8 cellular contexts compared by ENCODE assay signal in genomic region chr1:15620155-15620545, GRCh38. TPM values are rescaled to one million over a fixed set of nuclear protein-coding genes. Genes with fewer than 3 reads are reported as not detected.
DNase-seq lines count a peak whose midpoint lies in the region; ATAC-seq and TF ChIP-seq lines count a peak whose summit lies in the region.

No MANE protein-coding gene starts in this region.

- H3K27me3 ChIP-seq in HCT116 (ENCODE audit: insufficient read depth, low read length) = no peaks in the 10 kb centered on the region

- peaks cover 8% of the 10 kb centered on the region; the same call in 1 of the 2 replicates for H4K20me1 ChIP-seq in HCT116 (ENCODE audit: insufficient read depth)

- RAD21 ChIA-PET in HCT116 (lab: Charles Lee; ENCODE audit: low non-redundant PET in 1 of 2, low total read pairs in 2 of 2, uncharacterized antibody in 2 of 2, unreplicated experiment in 2 of 2) = no interaction called here

- no TSS peak for BruUV-seq in HCT116 (replicated peaks; lab: Mats Ljungman, UMichigan)

- peak overlapping the region; percentile 10 for H3K4me3 Mint-ChIP-seq in activated naive CD8-positive, alpha-beta T cell treated with anti-CD3 and anti-CD28 coated beads for 36 hours

- peak overlapping the region; percentile 10 for H3K4me2 ChIP-seq in HCT116 (ENCODE audit: low read length)

- no peaks in the 10 kb centered on the region for H3K9me3 ChIP-seq in HCT116 (ENCODE audit: control insufficient read depth in 1 of 2, insufficient read depth in 1 of 2, low read depth in 1 of 2, low read length in 2 of 2)

- TF ChIP-seq CTCF in 22Rv1 (IDR thresholded peaks at IDR 0.05) = no peak
- no peak for TF ChIP-seq CTCF in HCT116 (IDR thresholded peaks at IDR 0.05 in 2 of 3, conservative IDR thresholded peaks at IDR 0.05 in 1 of 3; ENCODE audit: borderline replicate concordance in 1 of 3, insufficient read depth in 1 of 3, low read depth in 2 of 3, low read length in 2 of 3)

- ATAC-seq in HCT116 = no peak
- no peak for ATAC-seq in GM18858 (IDR thresholded peaks at IDR 0.05; ENCODE audit: unreplicated experiment)
- ATAC-seq in GM18505 (IDR thresholded peaks at IDR 0.05; ENCODE audit: unreplicated experiment) = no peak

- H3K9me2 ChIP-seq in HCT116 (ENCODE audit: insufficient read depth) = no peaks in the 10 kb centered on the region

- peaks cover 0 to 13% of the 10 kb centered on the region in 2 experiments; a peak in 1 of 4 replicates for H3K36me3 ChIP-seq in HCT116 (ENCODE audit: control insufficient read depth in 1 of 2, insufficient read depth in 2 of 2, low read length in 2 of 2)

- H3K4me3 ChIP-seq in HCT116 (replicated peaks in 1 of 2; ENCODE audit: low read depth in 1 of 2, low read length in 2 of 2) = no peak overlapping the region

- peaks cover 78% of the 10 kb centered on the region for H3K79me2 ChIP-seq in HCT116 (ENCODE audit: insufficient read depth, low read length)

- H2AFZ ChIP-seq in HCT116 (ENCODE audit: low read depth, low read length, poor library complexity, severe bottlenecking) = no peak overlapping the region

- DNase-seq in HCT116 (ENCODE audit: low read depth, low spot score) (no peak), kidney tubule cell (ENCODE audit: low spot score) (peak; percentile 72), mesenteric fat pad (ENCODE audit: low spot score) (no peak), NCI-H2081 treated with DMSO at 0.1 percent for 48 hours (lab: John Stamatoyannopoulos, UW) (no peak)
- no peak for DNase-seq in activated naive CD8-positive, alpha-beta T cell treated with anti-CD3 and anti-CD28 coated beads for 36 hours

- H3K36me3 Mint-ChIP-seq in activated naive CD8-positive, alpha-beta T cell treated with anti-CD3 and anti-CD28 coated beads for 36 hours = peaks cover 19% of the 10 kb centered on the region

- peak overlapping the region; percentile 7 for H3K27ac ChIP-seq in 22Rv1
- H3K27ac ChIP-seq in HCT116 (ENCODE audit: low read depth, low read length) = no peak overlapping the region

- TF ChIP-seq POLR2A in HCT116 (IDR thresholded peaks at IDR 0.05; ENCODE audit: borderline replicate concordance, extremely low read depth, insufficient read depth, insufficient read length) (no peak), GM18505 (IDR thresholded peaks at IDR 0.05; ENCODE audit: borderline replicate concordance, extremely low read depth, insufficient read depth, insufficient read length) (no peak)

- H3K9ac ChIP-seq in HCT116 (ENCODE audit: low read length) = no peak overlapping the region

- POLR2A ChIA-PET in HCT116 (lab: Charles Lee) = no interaction called here

- no peaks in the 10 kb centered on the region for H3K9me3 Mint-ChIP-seq in activated naive CD8-positive, alpha-beta T cell treated with anti-CD3 and anti-CD28 coated beads for 36 hours

- H3K27me3 Mint-ChIP-seq in activated naive CD8-positive, alpha-beta T cell treated with anti-CD3 and anti-CD28 coated beads for 36 hours = no peaks in the 10 kb centered on the region

- CTCF ChIA-PET in HCT116 (lab: Charles Lee) = no interaction called here

- intact Hi-C loops in HCT116 (cut with micrococcal nuclease) = no loop called here

- H3K4me1 ChIP-seq in HCT116 (ENCODE audit: control insufficient read depth in 1 of 2, insufficient read depth in 2 of 2, low read length in 2 of 2) = peaks cover 8 to 33% of the 10 kb centered on the region in 2 experiments

- peaks cover 58% of the 10 kb centered on the region for H3K4me1 Mint-ChIP-seq in activated naive CD8-positive, alpha-beta T cell treated with anti-CD3 and anti-CD28 coated beads for 36 hours

- H3K27ac Mint-ChIP-seq in activated naive CD8-positive, alpha-beta T cell treated with anti-CD3 and anti-CD28 coated beads for 36 hours = no peak overlapping the region

- TF ChIP-seq RAD21 in HCT116 (IDR thresholded peaks at IDR 0.05; ENCODE audit: low read depth) = no peak

TF ChIP-seq in HCT116, 20 proteins besides CTCF, POLR2A, EP300 and RAD21:
- no peak for TF ChIP-seq TCF7L2 (IDR thresholded peaks at IDR 0.05; ENCODE audit: borderline replicate concordance, extremely low read depth, insufficient read depth, insufficient read length)
- TF ChIP-seq CBX3 (IDR thresholded peaks at IDR 0.05; ENCODE audit: low read depth) = no peak
- no peak for TF ChIP-seq ZFX (IDR thresholded peaks at IDR 0.05)
TF ChIP-seq in HCT116: peak in this region for 0.

RNA-seq across cellular contexts. Expression of gene DDI2, which starts 2.9 kb away (rescaled TPM):
- 26.3 TPM for total RNA-seq in HCT116 (2021; ENCODE audit: unreplicated experiment)
- polyA plus RNA-seq in HCT116 (2012) = 4.9 and 6.1 TPM in 2 replicates
- total RNA-seq in activated naive CD8-positive, alpha-beta T cell treated with anti-CD3 and anti-CD28 coated beads for 36 hours = 10 to 100 TPM; 45.4 to 45.9 TPM
- total RNA-seq in mesenteric fat pad = 75.4 TPM

RNA-seq across cellular contexts. Expression of gene AGMAT, which starts 35.3 kb away (rescaled TPM):
- total RNA-seq in HCT116 (2021; ENCODE audit: unreplicated experiment) (not detected), mesenteric fat pad (0.58 TPM)
- polyA plus RNA-seq in HCT116 (2012) = not detected in 2 replicates
- 10 to 100 TPM; 25.4 to 26.2 TPM for total RNA-seq in activated naive CD8-positive, alpha-beta T cell treated with anti-CD3 and anti-CD28 coated beads for 36 hours

Comparison
In these comparisons a context has a peak if more than half of its experiments do, and no peak if none do; other contexts are left out.
1. RNA of gene AGMAT, which starts 35.3 kb away (total RNA-seq): 25.4 to 26.2 TPM in activated naive CD8-positive, alpha-beta T cell treated with anti-CD3 and anti-CD28 coated beads for 36 hours; 0.58 TPM in mesenteric fat pad (single experiment) and not detected in HCT116 (single experiment); every median in the first group is over 10 times any median in the second.